In the genomic region with DNA sequence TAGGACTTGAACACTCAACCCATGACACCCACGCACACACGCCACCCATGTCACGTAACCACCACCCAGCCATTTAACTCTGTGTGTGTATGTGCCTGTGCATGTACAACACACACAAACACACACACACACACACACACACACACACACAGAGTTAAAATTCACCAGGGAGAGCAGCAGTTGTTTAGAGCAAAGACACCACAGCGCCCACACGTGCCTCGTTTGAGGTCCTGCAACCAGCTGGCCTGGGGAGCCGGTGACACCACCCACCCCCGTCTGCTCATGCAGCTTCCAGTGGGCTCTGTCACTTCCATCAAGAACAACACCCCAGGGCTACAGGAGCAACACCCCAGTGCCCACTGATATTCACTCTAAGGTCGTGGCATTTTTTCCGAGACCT, we compare ENCODE assay signal across 1 cellular context.
TF ChIP-seq lines count a peak whose summit lies in the region.

No MANE protein-coding gene starts in this region.

TF ChIP-seq in K562, 482 proteins besides CTCF, POLR2A, EP300 and RAD21 (continued from another document):
- TF ChIP-seq, protein P1, sequence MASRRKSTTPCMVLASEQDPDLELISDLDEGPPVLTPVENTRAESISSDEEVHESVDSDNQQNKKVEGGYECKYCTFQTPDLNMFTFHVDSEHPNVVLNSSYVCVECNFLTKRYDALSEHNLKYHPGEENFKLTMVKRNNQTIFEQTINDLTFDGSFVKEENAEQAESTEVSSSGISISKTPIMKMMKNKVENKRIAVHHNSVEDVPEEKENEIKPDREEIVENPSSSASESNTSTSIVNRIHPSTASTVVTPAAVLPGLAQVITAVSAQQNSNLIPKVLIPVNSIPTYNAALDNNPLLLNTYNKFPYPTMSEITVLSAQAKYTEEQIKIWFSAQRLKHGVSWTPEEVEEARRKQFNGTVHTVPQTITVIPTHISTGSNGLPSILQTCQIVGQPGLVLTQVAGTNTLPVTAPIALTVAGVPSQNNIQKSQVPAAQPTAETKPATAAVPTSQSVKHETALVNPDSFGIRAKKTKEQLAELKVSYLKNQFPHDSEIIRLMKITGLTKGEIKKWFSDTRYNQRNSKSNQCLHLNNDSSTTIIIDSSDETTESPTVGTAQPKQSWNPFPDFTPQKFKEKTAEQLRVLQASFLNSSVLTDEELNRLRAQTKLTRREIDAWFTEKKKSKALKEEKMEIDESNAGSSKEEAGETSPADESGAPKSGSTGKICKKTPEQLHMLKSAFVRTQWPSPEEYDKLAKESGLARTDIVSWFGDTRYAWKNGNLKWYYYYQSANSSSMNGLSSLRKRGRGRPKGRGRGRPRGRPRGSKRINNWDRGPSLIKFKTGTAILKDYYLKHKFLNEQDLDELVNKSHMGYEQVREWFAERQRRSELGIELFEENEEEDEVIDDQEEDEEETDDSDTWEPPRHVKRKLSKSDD (conservative IDR thresholded peaks at IDR 0.05; ENCODE audit: low read length), result no peak
- no peak for TF ChIP-seq ZFP30 (CRISPR knock-in tag; IDR thresholded peaks at IDR 0.05; ENCODE audit: borderline replicate concordance)
- no peak for TF ChIP-seq ZNF253 (CRISPR knock-in tag; conservative IDR thresholded peaks at IDR 0.05)
- TF ChIP-seq SNIP1 (IDR thresholded peaks at IDR 0.05; ENCODE audit: low read depth), result no peak
- TF ChIP-seq DACH1 (IDR thresholded peaks at IDR 0.05; ENCODE audit: partially characterized antibody), result peak; percentile 54
- no peak for TF ChIP-seq KHSRP (IDR thresholded peaks at IDR 0.05)
- TF ChIP-seq TAL1 (IDR thresholded peaks at IDR 0.05), result no peak
- no peak for TF ChIP-seq POU5F1 (IDR thresholded peaks at IDR 0.05; ENCODE audit: borderline replicate concordance, low read depth, low read length, partially characterized antibody)
- no peak for TF ChIP-seq GTF2E2 (tag; IDR thresholded peaks at IDR 0.05)
- no peak for TF ChIP-seq BCOR (IDR thresholded peaks at IDR 0.05)
